Comparison of ENCODE assay signal across 1 cellular context in genomic region chr17:50170662-50171370, GRCh38.
TF ChIP-seq lines count a peak whose summit lies in the region.

No MANE protein-coding gene starts in this region.

TF ChIP-seq in SK-N-SH, 30 proteins besides CTCF, POLR2A, EP300 and RAD21 (continued from another document):
- TF ChIP-seq IRF3 (IDR thresholded peaks at IDR 0.05; ENCODE audit: low read depth, low read length) (no peak), PBX3 (IDR thresholded peaks at IDR 0.05) (no peak)
